In the genomic region with DNA sequence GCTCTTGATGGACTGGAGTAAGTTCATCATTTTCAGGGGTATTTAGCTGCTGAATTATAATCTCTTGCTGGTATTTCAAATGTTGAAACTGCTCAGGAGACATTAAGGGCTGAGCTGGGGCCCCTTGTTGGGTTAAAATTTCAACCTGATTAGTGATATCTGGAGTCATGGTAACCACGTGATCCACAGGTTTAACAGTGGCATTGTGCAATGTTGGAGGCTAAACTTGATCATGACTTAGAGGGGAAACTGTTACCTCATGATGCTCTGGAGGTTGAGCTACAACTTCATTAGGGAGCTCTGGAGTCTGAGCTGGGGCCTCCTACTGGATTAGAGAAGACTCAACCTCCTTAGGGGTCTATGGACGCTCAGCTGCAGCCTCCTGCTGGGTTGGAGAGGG, we compare ENCODE assay signal across 2 cellular contexts.
TF ChIP-seq lines count a peak whose summit lies in the region.

No MANE protein-coding gene starts in this region.

TF ChIP-seq in A549, 52 proteins besides CTCF, POLR2A, EP300 and RAD21:
- TF ChIP-seq ZNF302 (CRISPR knock-in tag; IDR thresholded peaks at IDR 0.05) = no peak
- TF ChIP-seq, protein P1, sequence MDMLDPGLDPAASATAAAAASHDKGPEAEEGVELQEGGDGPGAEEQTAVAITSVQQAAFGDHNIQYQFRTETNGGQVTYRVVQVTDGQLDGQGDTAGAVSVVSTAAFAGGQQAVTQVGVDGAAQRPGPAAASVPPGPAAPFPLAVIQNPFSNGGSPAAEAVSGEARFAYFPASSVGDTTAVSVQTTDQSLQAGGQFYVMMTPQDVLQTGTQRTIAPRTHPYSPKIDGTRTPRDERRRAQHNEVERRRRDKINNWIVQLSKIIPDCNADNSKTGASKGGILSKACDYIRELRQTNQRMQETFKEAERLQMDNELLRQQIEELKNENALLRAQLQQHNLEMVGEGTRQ (IDR thresholded peaks at IDR 0.05) = peak; percentile 35; the same call in 1 of the 2 replicates
TF ChIP-seq in A549: peak in this region for 1.

TF ChIP-seq in Ishikawa, 13 proteins besides CTCF, POLR2A, EP300 and RAD21:
- TF ChIP-seq ZBTB7A (IDR thresholded peaks at IDR 0.05; ENCODE audit: low read depth) = no peak
- TF ChIP-seq, protein P2, sequence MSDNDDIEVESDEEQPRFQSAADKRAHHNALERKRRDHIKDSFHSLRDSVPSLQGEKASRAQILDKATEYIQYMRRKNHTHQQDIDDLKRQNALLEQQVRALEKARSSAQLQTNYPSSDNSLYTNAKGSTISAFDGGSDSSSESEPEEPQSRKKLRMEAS (IDR thresholded peaks at IDR 0.05) = no peak
- no peak for TF ChIP-seq TAF1 (IDR thresholded peaks at IDR 0.05; ENCODE audit: low read depth)
- no peak for TF ChIP-seq NFIC (IDR thresholded peaks at IDR 0.05)
- TF ChIP-seq, protein P3, sequence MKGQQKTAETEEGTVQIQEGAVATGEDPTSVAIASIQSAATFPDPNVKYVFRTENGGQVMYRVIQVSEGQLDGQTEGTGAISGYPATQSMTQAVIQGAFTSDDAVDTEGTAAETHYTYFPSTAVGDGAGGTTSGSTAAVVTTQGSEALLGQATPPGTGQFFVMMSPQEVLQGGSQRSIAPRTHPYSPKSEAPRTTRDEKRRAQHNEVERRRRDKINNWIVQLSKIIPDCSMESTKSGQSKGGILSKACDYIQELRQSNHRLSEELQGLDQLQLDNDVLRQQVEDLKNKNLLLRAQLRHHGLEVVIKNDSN (IDR thresholded peaks at IDR 0.05) = 0 out of 2 replicates have a peak, but pooled peaks have one; percentile 32
- no peak for TF ChIP-seq YY1 (IDR thresholded peaks at IDR 0.05; ENCODE audit: low read depth)
- TF ChIP-seq TCF12 (IDR thresholded peaks at IDR 0.05; ENCODE audit: low read depth) = no peak
- no peak for TF ChIP-seq EGR1 (IDR thresholded peaks at IDR 0.05)
- TF ChIP-seq FOXM1 (IDR thresholded peaks at IDR 0.05; ENCODE audit: borderline replicate concordance, low read depth) = no peak
- TF ChIP-seq, protein P4, sequence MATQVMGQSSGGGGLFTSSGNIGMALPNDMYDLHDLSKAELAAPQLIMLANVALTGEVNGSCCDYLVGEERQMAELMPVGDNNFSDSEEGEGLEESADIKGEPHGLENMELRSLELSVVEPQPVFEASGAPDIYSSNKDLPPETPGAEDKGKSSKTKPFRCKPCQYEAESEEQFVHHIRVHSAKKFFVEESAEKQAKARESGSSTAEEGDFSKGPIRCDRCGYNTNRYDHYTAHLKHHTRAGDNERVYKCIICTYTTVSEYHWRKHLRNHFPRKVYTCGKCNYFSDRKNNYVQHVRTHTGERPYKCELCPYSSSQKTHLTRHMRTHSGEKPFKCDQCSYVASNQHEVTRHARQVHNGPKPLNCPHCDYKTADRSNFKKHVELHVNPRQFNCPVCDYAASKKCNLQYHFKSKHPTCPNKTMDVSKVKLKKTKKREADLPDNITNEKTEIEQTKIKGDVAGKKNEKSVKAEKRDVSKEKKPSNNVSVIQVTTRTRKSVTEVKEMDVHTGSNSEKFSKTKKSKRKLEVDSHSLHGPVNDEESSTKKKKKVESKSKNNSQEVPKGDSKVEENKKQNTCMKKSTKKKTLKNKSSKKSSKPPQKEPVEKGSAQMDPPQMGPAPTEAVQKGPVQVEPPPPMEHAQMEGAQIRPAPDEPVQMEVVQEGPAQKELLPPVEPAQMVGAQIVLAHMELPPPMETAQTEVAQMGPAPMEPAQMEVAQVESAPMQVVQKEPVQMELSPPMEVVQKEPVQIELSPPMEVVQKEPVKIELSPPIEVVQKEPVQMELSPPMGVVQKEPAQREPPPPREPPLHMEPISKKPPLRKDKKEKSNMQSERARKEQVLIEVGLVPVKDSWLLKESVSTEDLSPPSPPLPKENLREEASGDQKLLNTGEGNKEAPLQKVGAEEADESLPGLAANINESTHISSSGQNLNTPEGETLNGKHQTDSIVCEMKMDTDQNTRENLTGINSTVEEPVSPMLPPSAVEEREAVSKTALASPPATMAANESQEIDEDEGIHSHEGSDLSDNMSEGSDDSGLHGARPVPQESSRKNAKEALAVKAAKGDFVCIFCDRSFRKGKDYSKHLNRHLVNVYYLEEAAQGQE (IDR thresholded peaks at IDR 0.05; ENCODE audit: low read depth) = no peak
- no peak for TF ChIP-seq TEAD4 (IDR thresholded peaks at IDR 0.05)
- no peak for TF ChIP-seq CREB1 (IDR thresholded peaks at IDR 0.05; ENCODE audit: low read depth)
- TF ChIP-seq CEBPB (IDR thresholded peaks at IDR 0.05) = peak; percentile 10; the same call in 1 of the 2 replicates
